Comparison of ENCODE assay signal across 10 cellular contexts in genomic region chr6:45156075-45156474, GRCh38.
DNase-seq lines count a peak whose midpoint lies in the region; ATAC-seq and FAIRE-seq lines count a peak whose summit lies in the region.
"Had no signal": no experiment of that assay in that cellular context is flagged by ENCODE, and none has a peak within 500 bp of the region (broad histone marks: within the 10 kb centered on the region; RNA-seq: fewer than 3 reads in every experiment).

No MANE protein-coding gene starts in this region.

- no peak for FAIRE-seq in small intestine (lab: Jason Lieb, UNC)

- no peak overlapping the region for H2BK15ac ChIP-seq in neuronal stem cell (ENCODE audit: low read length)

- no peak for DNase-seq in activated T-cell treated with anti-CD3 and anti-CD28 coated beads, Interleukin-2, amount 50 U/mL, for 24 hours
- DNase-seq in activated T-cell treated with anti-CD3 and anti-CD28 coated beads for 4 hours (no peak), small intestine (peak; percentile 33), retina (no peak), neuronal stem cell (ENCODE audit: low spot score) (no peak)
- no peak for DNase-seq in stimulated activated CD4-positive, alpha-beta T cell treated with anti-CD3 and anti-CD28 coated beads, Interleukin-2, amount 100 ng/mL, for 24 hours
- DNase-seq: stimulated activated CD4-positive, alpha-beta T cell treated with anti-CD3 and anti-CD28 coated beads, Interleukin-4, amount 100 ng/mL, for 24 hours had no signal

- H3K9ac ChIP-seq in neuronal stem cell (ENCODE audit: low read depth, low read length, poor library complexity), result no peak overlapping the region

- no peak overlapping the region for H4K91ac ChIP-seq in neuronal stem cell (ENCODE audit: low read depth, low read length, poor library complexity)

- peak overlapping the region; percentile 67 for H3K27ac Mint-ChIP-seq in activated T-cell treated with anti-CD3 and anti-CD28 coated beads, Interleukin-2, amount 50 U/mL, for 24 hours

- H3K27me3 Mint-ChIP-seq in activated T-cell treated with anti-CD3 and anti-CD28 coated beads, Interleukin-2, amount 50 U/mL, for 24 hours, result no peaks in the 10 kb centered on the region

- H2BK12ac ChIP-seq in neuronal stem cell (ENCODE audit: low read length), result no peak overlapping the region

- H4K8ac ChIP-seq in neuronal stem cell (ENCODE audit: low read depth, low read length), result no peak overlapping the region

- no peaks in the 10 kb centered on the region for H3K79me1 ChIP-seq in neuronal stem cell (ENCODE audit: low read depth, low read length)

- ATAC-seq in HG02588 (IDR thresholded peaks at IDR 0.05; ENCODE audit: unreplicated experiment) (peak; percentile 99), HG03571 (IDR thresholded peaks at IDR 0.05; ENCODE audit: unreplicated experiment) (peak; percentile 93)

- no peak overlapping the region for H3K4me3 Mint-ChIP-seq in activated T-cell treated with anti-CD3 and anti-CD28 coated beads, Interleukin-2, amount 50 U/mL, for 24 hours

- H3K4ac ChIP-seq in neuronal stem cell (ENCODE audit: low read length), result no peak overlapping the region

- H3K14ac ChIP-seq in neuronal stem cell (ENCODE audit: low read length), result no peak overlapping the region

- no peak overlapping the region for H2AFZ ChIP-seq in neuronal stem cell (ENCODE audit: low read length)

- no peak overlapping the region for H3K27ac ChIP-seq in small intestine (ENCODE audit: low read depth in 1 of 2, low read length in 1 of 2)
- H3K27ac ChIP-seq in neuronal stem cell (replicated peaks; ENCODE audit: low read length), result no peak overlapping the region
- H3K27ac ChIP-seq: epithelial cell of prostate had no signal

- no peaks in the 10 kb centered on the region for H3K4me1 ChIP-seq in small intestine (ENCODE audit: control insufficient read depth in 2 of 2, insufficient read depth in 1 of 2, low read depth in 1 of 2, low read length in 1 of 2)
- no peaks in the 10 kb centered on the region for H3K4me1 ChIP-seq in neuronal stem cell (ENCODE audit: control insufficient read depth in 2 of 2, insufficient read depth in 1 of 2, low read depth in 1 of 2, low read length in 2 of 2)

- H2BK120ac ChIP-seq in neuronal stem cell (ENCODE audit: low read depth, low read length), result no peak overlapping the region

- H3K4me1 Mint-ChIP-seq in activated T-cell treated with anti-CD3 and anti-CD28 coated beads, Interleukin-2, amount 50 U/mL, for 24 hours (ENCODE audit: low read depth), result peaks cover 48% of the 10 kb centered on the region

- H3K9me3 Mint-ChIP-seq in activated T-cell treated with anti-CD3 and anti-CD28 coated beads, Interleukin-2, amount 50 U/mL, for 24 hours, result peaks cover 11% of the 10 kb centered on the region

- WGBS in small intestine, 3 donors, result 58 to 78% (median 58%) methylated on average over 2 of the region's 2 CpGs
- no CpG with 5 or more reads among the region's 2 CpGs for WGBS in neuronal stem cell (ENCODE audit: extremely low coverage in 2 of 2, insufficient read length in 2 of 2, insufficient replicate concordance in 1 of 2), 2 donors

- H3K9me3 ChIP-seq in small intestine (ENCODE audit: control insufficient read depth, low read depth) (no peaks in the 10 kb centered on the region), neuronal stem cell (replicated peaks in 1 of 2; ENCODE audit: control insufficient read depth in 2 of 2, insufficient read depth in 1 of 2, low read depth in 1 of 2, low read length in 2 of 2) (no peaks in the 10 kb centered on the region)

- peaks cover 31% of the 10 kb centered on the region for H3K36me3 Mint-ChIP-seq in activated T-cell treated with anti-CD3 and anti-CD28 coated beads, Interleukin-2, amount 50 U/mL, for 24 hours (ENCODE audit: low read depth)

- no peak overlapping the region for H3K23ac ChIP-seq in neuronal stem cell (ENCODE audit: low read depth, low read length, poor library complexity)

- no peak overlapping the region for H2BK5ac ChIP-seq in neuronal stem cell (ENCODE audit: low read length)

- no peak overlapping the region for H2AK5ac ChIP-seq in neuronal stem cell (ENCODE audit: low read depth, low read length)

- H3K4me3 ChIP-seq in small intestine (ENCODE audit: low read depth in 1 of 2, low read length in 2 of 2), result no peak overlapping the region
- H3K4me3 ChIP-seq in neuronal stem cell (ENCODE audit: low read length in 2 of 2), result no peak overlapping the region

- H3K18ac ChIP-seq in neuronal stem cell (ENCODE audit: low read length), result no peak overlapping the region

- no peak overlapping the region for H3K4me2 ChIP-seq in neuronal stem cell (ENCODE audit: insufficient read depth, low read length, poor library complexity, severe bottlenecking)

- no peaks in the 10 kb centered on the region for H3K36me3 ChIP-seq in small intestine (ENCODE audit: control insufficient read depth in 2 of 2, insufficient read depth in 2 of 2, low read length in 2 of 2)
- H3K36me3 ChIP-seq in neuronal stem cell (replicated peaks in 1 of 2; ENCODE audit: control insufficient read depth in 2 of 2, insufficient read depth in 2 of 2, low read length in 2 of 2), result no peaks in the 10 kb centered on the region

- no peaks in the 10 kb centered on the region for H3K27me3 ChIP-seq in small intestine (ENCODE audit: control insufficient read depth in 2 of 2, insufficient read depth in 2 of 2, low read length in 2 of 2)
- H3K27me3 ChIP-seq in neuronal stem cell (ENCODE audit: control insufficient read depth in 3 of 3, insufficient read depth in 3 of 3, low read depth in 1 of 3, low read length in 3 of 3), result no peaks in the 10 kb centered on the region
